In genomic region chr18:62690416-62690815, GRCh38 we compare ENCODE assay signal across 1 cellular context.
TF ChIP-seq lines count a peak whose summit lies in the region.

No MANE protein-coding gene starts in this region.

TF ChIP-seq in H1, 55 proteins besides CTCF, POLR2A, EP300 and RAD21:
- TF ChIP-seq RXRA (IDR thresholded peaks at IDR 0.05; ENCODE audit: insufficient read depth, low read depth, low read length) (no peak), CEBPB (IDR thresholded peaks at IDR 0.05; ENCODE audit: low read depth, low read length) (no peak), KDM1A (IDR thresholded peaks at IDR 0.05; ENCODE audit: borderline replicate concordance, low read length) (no peak), JUN (IDR thresholded peaks at IDR 0.05; ENCODE audit: low read depth, low read length) (no peak), PHF8 (conservative IDR thresholded peaks at IDR 0.05; ENCODE audit: low read depth, low read length) (no peak), SIX5 (IDR thresholded peaks at IDR 0.05; ENCODE audit: low read depth, low read length) (no peak), POU5F1 (IDR thresholded peaks at IDR 0.05; ENCODE audit: low read depth, low read length) (no peak), NANOG (IDR thresholded peaks at IDR 0.05; ENCODE audit: insufficient read depth, low read depth, low read length, poor library complexity, severe bottlenecking) (no peak), MAFK (IDR thresholded peaks at IDR 0.05; ENCODE audit: low read depth, low read length) (no peak)
